Comparison of ENCODE assay signal across 21 cellular contexts in genomic region chr13:109755551-109755950, GRCh38.
"Had no signal": no experiment of that assay in that cellular context is flagged by ENCODE, and none has a peak within 500 bp of the region (broad histone marks: within the 10 kb centered on the region; RNA-seq: fewer than 3 reads in every experiment).

No MANE protein-coding gene starts in this region.

- ATAC-seq: gastroesophageal sphincter, heart left ventricle, left colon, left lobe of liver, lower lobe of right lung, mucosa of descending colon had no signal

- H3K9me3 ChIP-seq: esophagus squamous epithelium, gastroesophageal sphincter, heart left ventricle, lower lobe of right lung, mucosa of descending colon had no signal

- DNase-seq: dermis blood vessel endothelial cell; dorsolateral prefrontal cortex; effector CD4-positive, alpha-beta T cell; effector memory CD4-positive, alpha-beta T cell; esophagus squamous epithelium; foreskin fibroblast; foreskin melanocyte; heart left ventricle; hippocampal formation; kidney; kidney glomerular epithelial cell; left colon; left ventricle myocardium superior; lower lobe of right lung; mesenchymal stem cell; mucosa of descending colon; naive B cell had no signal

- H3K4me3 ChIP-seq: coronary artery, dorsolateral prefrontal cortex, esophagus squamous epithelium, gastroesophageal sphincter, heart left ventricle, lower lobe of right lung, mucosa of descending colon had no signal

- H3K27me3 Mint-ChIP-seq: naive B cell had no signal

- H3K27ac ChIP-seq: coronary artery, esophagus squamous epithelium, gastroesophageal sphincter, lower lobe of right lung had no signal

- H3K4me1 Mint-ChIP-seq: mesothelial cell of epicardium had no signal

- H3K27ac Mint-ChIP-seq: mesothelial cell of epicardium had no signal

- H3K9me3 Mint-ChIP-seq: mesothelial cell of epicardium had no signal

- H3K4me3 Mint-ChIP-seq: mesothelial cell of epicardium, naive B cell had no signal
